ENCODE assay signal across 28 cellular contexts in the genomic region with DNA sequence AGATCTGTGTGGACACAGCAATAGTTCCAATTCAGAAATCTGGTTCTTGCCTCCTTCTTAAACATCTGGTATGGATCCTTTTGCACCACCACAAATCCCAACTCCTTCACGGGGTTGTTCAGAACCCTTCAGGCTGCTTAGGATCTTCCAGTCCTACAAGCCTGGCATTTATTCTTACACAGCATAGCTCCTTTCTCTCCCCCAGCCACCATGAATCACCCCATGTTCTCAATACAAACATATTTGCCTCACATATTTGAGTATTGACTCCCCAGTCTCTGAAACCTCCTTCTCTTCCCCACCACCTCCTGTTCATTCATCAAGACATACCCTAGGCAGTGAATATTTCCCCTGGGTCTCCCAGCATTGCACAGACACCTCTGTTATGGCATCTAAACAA.
DNase-seq lines count a peak whose midpoint lies in the region; ATAC-seq, FAIRE-seq and TF ChIP-seq lines count a peak whose summit lies in the region.
"Had no signal": no experiment of that assay in that cellular context is flagged by ENCODE, and none has a peak within 500 bp of the region (broad histone marks: within the 10 kb centered on the region; RNA-seq: fewer than 3 reads in every experiment).

No MANE protein-coding gene starts in this region.

- H3K27ac ChIP-seq in astrocyte (ENCODE audit: low read depth, low read length): no peak overlapping the region
- H3K27ac ChIP-seq in testis: no peak overlapping the region
- H3K27ac ChIP-seq: cardiac muscle cell, lower lobe of right lung, uterus had no signal

- peaks cover 9% of the 10 kb centered on the region for H3K4me1 ChIP-seq in astrocyte (ENCODE audit: insufficient read depth, low read length)
- no peaks in the 10 kb centered on the region for H3K4me1 ChIP-seq in testis
- H3K4me1 ChIP-seq: lower lobe of right lung, uterus had no signal

- H3K27ac Mint-ChIP-seq in astrocyte (ENCODE audit: unreplicated experiment): peak overlapping the region; percentile 48
- H3K27ac Mint-ChIP-seq: activated CD4-positive, alpha-beta memory T cell treated with anti-CD3 and anti-CD28 coated beads for 36 hours; CD4-positive, CD25-positive, alpha-beta regulatory T cell; dendritic cell treated with granulocyte-macrophage colony-stimulating factor and Interleukin-4, amounts not matched to agents 40 ng/mL and 50 ng/mL, for 4 days; stimulated activated memory B cell treated with anti-CD40 and anti-IgM and Interleukin-4, amounts not matched to agents 10 μg/mL and 1 μg/mL and 100 μg/mL, for 72 hours had no signal

- H3K4me2 ChIP-seq in astrocyte (ENCODE audit: low read length): peak overlapping the region; percentile 49

- TF ChIP-seq CTCF in AG09319 (IDR thresholded peaks at IDR 0.05; ENCODE audit: low read depth, low read length): no peak
- no peak for TF ChIP-seq CTCF in astrocyte (IDR thresholded peaks at IDR 0.05; ENCODE audit: insufficient read depth, low read depth, low read length)
- TF ChIP-seq CTCF in testis (IDR thresholded peaks at IDR 0.05): no peak

- peaks cover 19% of the 10 kb centered on the region for H3K4me1 Mint-ChIP-seq in astrocyte (ENCODE audit: low read depth, unreplicated experiment)
- H3K4me1 Mint-ChIP-seq: CD4-positive, CD25-positive, alpha-beta regulatory T cell; stimulated activated memory B cell treated with anti-CD40 and anti-IgM and Interleukin-4, amounts not matched to agents 10 μg/mL and 1 μg/mL and 100 μg/mL, for 72 hours had no signal

- peak overlapping the region; percentile 5 for H3K4me3 Mint-ChIP-seq in astrocyte (ENCODE audit: unreplicated experiment)
- H3K4me3 Mint-ChIP-seq: activated CD4-positive, alpha-beta memory T cell treated with anti-CD3 and anti-CD28 coated beads for 36 hours; CD4-positive, CD25-positive, alpha-beta regulatory T cell; dendritic cell treated with granulocyte-macrophage colony-stimulating factor and Interleukin-4, amounts not matched to agents 40 ng/mL and 50 ng/mL, for 4 days; stimulated activated memory B cell treated with anti-CD40 and anti-IgM and Interleukin-4, amounts not matched to agents 10 μg/mL and 1 μg/mL and 100 μg/mL, for 72 hours had no signal

- H3K4me3 ChIP-seq in astrocyte (ENCODE audit: insufficient read depth, low read depth, low read length) (no peak overlapping the region), testis (no peak overlapping the region)
- H3K4me3 ChIP-seq: cardiac muscle cell, lower lobe of right lung, uterus had no signal

- no peak overlapping the region for H3K9ac ChIP-seq in astrocyte (ENCODE audit: low read length)

- no peaks in the 10 kb centered on the region for H3K36me3 Mint-ChIP-seq in astrocyte (ENCODE audit: low read depth, unreplicated experiment)
- H3K36me3 Mint-ChIP-seq: activated CD4-positive, alpha-beta memory T cell treated with anti-CD3 and anti-CD28 coated beads for 36 hours; CD4-positive, CD25-positive, alpha-beta regulatory T cell; stimulated activated memory B cell treated with anti-CD40 and anti-IgM and Interleukin-4, amounts not matched to agents 10 μg/mL and 1 μg/mL and 100 μg/mL, for 72 hours had no signal

- DNase-seq in AG09319 (ENCODE audit: extremely low read depth, low read depth): peak; percentile 67
- DNase-seq in HS-5 (ENCODE audit: low read depth): peak; percentile 49
- peak; percentile 79 for DNase-seq in astrocyte (ENCODE audit: low read depth)
- DNase-seq in iris pigment epithelial cell (ENCODE audit: low read depth): peak; percentile 53
- no peak for DNase-seq in HuH-7.5 (ENCODE audit: low spot score)
- no peak for DNase-seq in testis
- DNase-seq in stimulated activated naive CD4-positive, alpha-beta T cell treated with Interleukin-2 at 50 U/mL for 16 hours (lab: John Stamatoyannopoulos, UW): no peak
- DNase-seq: activated CD4-positive, alpha-beta memory T cell treated with anti-CD3 and anti-CD28 coated beads for 36 hours; activated CD4-positive, CD25-positive, alpha-beta regulatory T cell; activated effector memory CD4-positive, alpha-beta T cell treated with anti-CD3 and anti-CD28 coated beads, Interleukin-2, amount 50 U/mL, for 16 hours; CD4-positive, CD25-positive, alpha-beta regulatory T cell; DMS 273 treated with DMSO at 0.1 percent for 48 hours; GF-D8; GOT3; hypothalamus; KG1; lower lobe of right lung; NCI-H1930; NCI-H748 treated with DMSO at 0.1 percent for 48 hours; small intestine; stimulated activated CD4-positive, alpha-beta T cell treated with anti-CD3 and anti-CD28 coated beads, Interleukin-2, amount 100 ng/mL, for 24 hours; uterus had no signal

- H3K9me3 ChIP-seq in astrocyte (ENCODE audit: insufficient read depth, low read depth, low read length) (no peaks in the 10 kb centered on the region), testis (no peaks in the 10 kb centered on the region)
- H3K9me3 ChIP-seq: lower lobe of right lung, uterus had no signal

- H3K27me3 Mint-ChIP-seq in astrocyte (ENCODE audit: low read depth, unreplicated experiment): no peaks in the 10 kb centered on the region
- H3K27me3 Mint-ChIP-seq: CD4-positive, CD25-positive, alpha-beta regulatory T cell had no signal

- FAIRE-seq in astrocyte (lab: Jason Lieb, UNC): peak; percentile 56
- FAIRE-seq: endometrium, islet of Langerhans, small intestine had no signal

- TF ChIP-seq POLR2A in testis (IDR thresholded peaks at IDR 0.05): no peak

- no peak overlapping the region for H2AFZ ChIP-seq in astrocyte (ENCODE audit: low read depth, low read length)

- no peak for ATAC-seq in GM18861 (IDR thresholded peaks at IDR 0.05; ENCODE audit: unreplicated experiment)
- ATAC-seq: lower lobe of right lung; stimulated activated memory B cell treated with anti-CD40 and anti-IgM and Interleukin-4, amounts not matched to agents 10 μg/mL and 1 μg/mL and 100 μg/mL, for 72 hours had no signal

- no peaks in the 10 kb centered on the region for H3K9me3 Mint-ChIP-seq in astrocyte (ENCODE audit: unreplicated experiment)
- H3K9me3 Mint-ChIP-seq: activated CD4-positive, alpha-beta memory T cell treated with anti-CD3 and anti-CD28 coated beads for 36 hours; dendritic cell treated with granulocyte-macrophage colony-stimulating factor and Interleukin-4, amounts not matched to agents 40 ng/mL and 50 ng/mL, for 4 days had no signal

- 84 to 85% methylated on average over 1 of the region's 1 CpG for WGBS in testis, 2 donors

- no peaks in the 10 kb centered on the region for H4K20me1 ChIP-seq in astrocyte (ENCODE audit: insufficient read depth, low read length)

- H3K27me3 ChIP-seq in astrocyte (ENCODE audit: insufficient read depth, low read length): no peaks in the 10 kb centered on the region
- H3K27me3 ChIP-seq in testis: no peaks in the 10 kb centered on the region
- H3K27me3 ChIP-seq: cardiac muscle cell, uterus had no signal

- no peaks in the 10 kb centered on the region for H3K36me3 ChIP-seq in astrocyte (ENCODE audit: insufficient read depth, low read length)
- no peaks in the 10 kb centered on the region for H3K36me3 ChIP-seq in testis (ENCODE audit: low read depth, missing control alignments)
- H3K36me3 ChIP-seq: cardiac muscle cell, lower lobe of right lung, uterus had no signal

- intact Hi-C loops in testis (cut with DNase I; ENCODE audit: low total_unique reads): no loop called here

- H3K79me2 ChIP-seq in astrocyte (ENCODE audit: insufficient read depth, low read length): no peaks in the 10 kb centered on the region

Comparison
In these comparisons a context has a peak if more than half of its experiments do, and no peak if none do; other contexts are left out.
1. DNase-seq: peak in AG09319 (single experiment), HS-5 (single experiment), astrocyte (single experiment) and iris pigment epithelial cell (single experiment); none in HuH-7.5 (single experiment), testis (single experiment) and stimulated activated naive CD4-positive, alpha-beta T cell treated with Interleukin-2 at 50 U/mL for 16 hours (single experiment).